ENCODE assay signal across 15 cellular contexts in the genomic region with DNA sequence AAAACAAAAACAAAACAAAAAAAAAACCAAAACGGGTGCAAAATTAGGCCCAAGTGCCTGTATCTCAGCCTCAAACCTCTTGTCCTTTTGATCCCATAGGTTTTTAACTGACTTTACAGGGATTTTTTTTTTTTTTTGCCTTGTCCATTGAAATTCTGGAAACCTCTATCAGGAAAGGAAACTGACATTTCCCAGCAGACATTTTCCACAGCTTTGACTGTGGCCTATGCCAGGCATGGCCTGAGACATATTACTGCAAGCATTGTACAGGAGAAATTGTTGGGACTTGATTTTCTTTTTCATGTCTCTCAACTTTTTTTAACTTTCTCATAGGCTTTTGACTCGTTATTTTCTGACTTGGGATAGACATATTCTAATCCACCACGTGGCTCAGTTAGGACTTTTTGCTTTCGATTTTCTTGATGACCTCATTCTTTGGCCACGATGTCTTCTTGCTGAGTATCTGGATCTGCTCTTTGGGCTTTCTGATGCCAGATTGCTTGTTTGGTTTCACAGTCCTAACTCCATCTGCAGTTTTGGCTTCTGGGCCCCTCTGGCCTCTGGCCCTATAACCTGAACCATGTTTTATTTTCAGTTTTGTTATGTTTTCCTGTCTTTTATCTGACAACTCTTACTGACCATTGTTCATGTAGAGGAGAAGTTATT.
DNase-seq lines count a peak whose midpoint lies in the region; ATAC-seq, FAIRE-seq and TF ChIP-seq lines count a peak whose summit lies in the region.
"Had no signal": no experiment of that assay in that cellular context is flagged by ENCODE, and none has a peak within 500 bp of the region (broad histone marks: within the 10 kb centered on the region; RNA-seq: fewer than 3 reads in every experiment).

No MANE protein-coding gene starts in this region.

- TF ChIP-seq POLR2A in GM12891 (IDR thresholded peaks at IDR 0.05; ENCODE audit: low read depth, low read length): no peak

- H3K4me3 ChIP-seq in HEK293 (ENCODE audit: low read depth, low read length): no peak overlapping the region
- H3K4me3 ChIP-seq: SJSA1 had no signal

- peak; percentile 16 for DNase-seq in A172 (ENCODE audit: low spot score)
- peak; percentile 3 for DNase-seq in amniotic stem cell (lab: John Stamatoyannopoulos, UW)
- DNase-seq in left ventricle myocardium superior: peak; percentile 55
- no peak for DNase-seq in activated CD4-positive, alpha-beta T cell treated with anti-CD3 and anti-CD28 coated beads for 48 hours
- no peak for DNase-seq in GM12891 (ENCODE audit: insufficient read length, low spot score)
- DNase-seq in stimulated activated naive CD8-positive, alpha-beta T cell treated with anti-CD3 and anti-CD28 coated beads, Interleukin-15, Interleukin-2, amounts not matched to agents 100 U/mL and 50 U/mL, for 24 hours: no peak
- DNase-seq: activated CD8-positive, alpha-beta memory T cell treated with anti-CD3 and anti-CD28 coated beads, Interleukin-2, amount 10 ng/mL, durations not matched to agents 7 days and 5 days; H7; left colon; NCI-H187; NCI-H774 had no signal

- intact Hi-C loops in left ventricle myocardium superior (cut with micrococcal nuclease): no loop called here

- no peak for TF ChIP-seq CTCF in HEK293 (tag by site-specific recombination; IDR thresholded peaks at IDR 0.05)

- POLR2A ChIA-PET in HEK293 (lab: Yijun Ruan, JAX): no interaction called here

- H3K4me1 ChIP-seq in HEK293 (ENCODE audit: control insufficient read depth, insufficient read depth, low read length): no peaks in the 10 kb centered on the region
- H3K4me1 ChIP-seq: SJSA1 had no signal

- FAIRE-seq in GM12891 (lab: Jason Lieb, UNC): no peak
- FAIRE-seq: HTR-8/SVneo had no signal

- CTCF ChIA-PET in HEK293 (lab: Yijun Ruan, JAX): no interaction called here

- peak; percentile 89 for ATAC-seq in left ventricle myocardium superior
- ATAC-seq in HG02642 (IDR thresholded peaks at IDR 0.05; ENCODE audit: poor library complexity, unreplicated experiment): no peak
- no peak for ATAC-seq in stimulated activated naive CD8-positive, alpha-beta T cell treated with anti-CD3 and anti-CD28 coated beads, Interleukin-15, Interleukin-2, amounts not matched to agents 100 U/mL and 50 U/mL, for 24 hours
- ATAC-seq: activated CD8-positive, alpha-beta memory T cell treated with anti-CD3 and anti-CD28 coated beads, Interleukin-2, amount 10 ng/mL, durations not matched to agents 7 days and 5 days; left colon had no signal

- H3K27ac ChIP-seq in HEK293 (ENCODE audit: extremely low read depth, low read depth, low read length): no peak overlapping the region
- H3K27ac ChIP-seq: SJSA1 had no signal

- no peaks in the 10 kb centered on the region for H3K36me3 ChIP-seq in HEK293 (ENCODE audit: control insufficient read depth in 2 of 2, insufficient read depth in 1 of 2, low read length in 2 of 2)
- H3K36me3 ChIP-seq: SJSA1 had no signal

- no peaks in the 10 kb centered on the region for H3K9me3 ChIP-seq in HEK293 (ENCODE audit: control insufficient read depth, insufficient read depth, low read depth, low read length)
- H3K9me3 ChIP-seq: SJSA1 had no signal

TF ChIP-seq in HEK293, 187 proteins besides CTCF, POLR2A, EP300 and RAD21:
- TF ChIP-seq ZNF785 (tag by site-specific recombination; IDR thresholded peaks at IDR 0.05): no peak
- no peak for TF ChIP-seq ZNF544 (tag by site-specific recombination; IDR thresholded peaks at IDR 0.05)
- TF ChIP-seq, protein P1, sequence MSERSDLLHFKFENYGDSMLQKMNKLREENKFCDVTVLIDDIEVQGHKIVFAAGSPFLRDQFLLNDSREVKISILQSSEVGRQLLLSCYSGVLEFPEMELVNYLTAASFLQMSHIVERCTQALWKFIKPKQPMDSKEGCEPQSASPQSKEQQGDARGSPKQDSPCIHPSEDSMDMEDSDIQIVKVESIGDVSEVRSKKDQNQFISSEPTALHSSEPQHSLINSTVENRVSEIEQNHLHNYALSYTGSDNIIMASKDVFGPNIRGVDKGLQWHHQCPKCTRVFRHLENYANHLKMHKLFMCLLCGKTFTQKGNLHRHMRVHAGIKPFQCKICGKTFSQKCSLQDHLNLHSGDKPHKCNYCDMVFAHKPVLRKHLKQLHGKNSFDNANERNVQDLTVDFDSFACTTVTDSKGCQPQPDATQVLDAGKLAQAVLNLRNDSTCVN (tag by site-specific recombination; optimal IDR thresholded peaks at IDR 0.05): no peak
- TF ChIP-seq ZNF121 (tag by site-specific recombination; IDR thresholded peaks at IDR 0.05): no peak
- TF ChIP-seq EGR2 (tag by site-specific recombination; IDR thresholded peaks at IDR 0.05; ENCODE audit: low read depth): no peak
- no peak for TF ChIP-seq GLIS2 (tag by site-specific recombination; IDR thresholded peaks at IDR 0.05)
- TF ChIP-seq, protein P2, sequence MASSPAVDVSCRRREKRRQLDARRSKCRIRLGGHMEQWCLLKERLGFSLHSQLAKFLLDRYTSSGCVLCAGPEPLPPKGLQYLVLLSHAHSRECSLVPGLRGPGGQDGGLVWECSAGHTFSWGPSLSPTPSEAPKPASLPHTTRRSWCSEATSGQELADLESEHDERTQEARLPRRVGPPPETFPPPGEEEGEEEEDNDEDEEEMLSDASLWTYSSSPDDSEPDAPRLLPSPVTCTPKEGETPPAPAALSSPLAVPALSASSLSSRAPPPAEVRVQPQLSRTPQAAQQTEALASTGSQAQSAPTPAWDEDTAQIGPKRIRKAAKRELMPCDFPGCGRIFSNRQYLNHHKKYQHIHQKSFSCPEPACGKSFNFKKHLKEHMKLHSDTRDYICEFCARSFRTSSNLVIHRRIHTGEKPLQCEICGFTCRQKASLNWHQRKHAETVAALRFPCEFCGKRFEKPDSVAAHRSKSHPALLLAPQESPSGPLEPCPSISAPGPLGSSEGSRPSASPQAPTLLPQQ (tag by site-specific recombination; IDR thresholded peaks at IDR 0.05): no peak
- TF ChIP-seq, protein P3, sequence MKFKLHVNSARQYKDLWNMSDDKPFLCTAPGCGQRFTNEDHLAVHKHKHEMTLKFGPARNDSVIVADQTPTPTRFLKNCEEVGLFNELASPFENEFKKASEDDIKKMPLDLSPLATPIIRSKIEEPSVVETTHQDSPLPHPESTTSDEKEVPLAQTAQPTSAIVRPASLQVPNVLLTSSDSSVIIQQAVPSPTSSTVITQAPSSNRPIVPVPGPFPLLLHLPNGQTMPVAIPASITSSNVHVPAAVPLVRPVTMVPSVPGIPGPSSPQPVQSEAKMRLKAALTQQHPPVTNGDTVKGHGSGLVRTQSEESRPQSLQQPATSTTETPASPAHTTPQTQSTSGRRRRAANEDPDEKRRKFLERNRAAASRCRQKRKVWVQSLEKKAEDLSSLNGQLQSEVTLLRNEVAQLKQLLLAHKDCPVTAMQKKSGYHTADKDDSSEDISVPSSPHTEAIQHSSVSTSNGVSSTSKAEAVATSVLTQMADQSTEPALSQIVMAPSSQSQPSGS (tag by site-specific recombination; IDR thresholded peaks at IDR 0.05; ENCODE audit: low read depth): 0 out of 2 replicates have a peak, but pooled peaks have one; percentile 25

TF ChIP-seq in GM12891, 5 proteins besides CTCF, POLR2A, EP300 and RAD21:
- no peak for TF ChIP-seq PAX5 (IDR thresholded peaks at IDR 0.05; ENCODE audit: insufficient read depth, low read length, severe bottlenecking)
- TF ChIP-seq POU2F2 (IDR thresholded peaks at IDR 0.05; ENCODE audit: low read depth, low read length): no peak
- TF ChIP-seq TAF1 (IDR thresholded peaks at IDR 0.05; ENCODE audit: low read depth, low read length): no peak
- no peak for TF ChIP-seq SPI1 (IDR thresholded peaks at IDR 0.05; ENCODE audit: low read depth, low read length)

Comparison
In these comparisons a context has a peak if more than half of its experiments do, and no peak if none do; other contexts are left out.
1. DNase-seq: peak in A172 (single experiment), amniotic stem cell (single experiment) and left ventricle myocardium superior (single experiment); none in activated CD4-positive, alpha-beta T cell treated with anti-CD3 and anti-CD28 coated beads for 48 hours (single experiment), GM12891 (single experiment) and stimulated activated naive CD8-positive, alpha-beta T cell treated with anti-CD3 and anti-CD28 coated beads, Interleukin-15, Interleukin-2, amounts not matched to agents 100 U/mL and 50 U/mL, for 24 hours (single experiment).